ENCODE assay signal across 9 cellular contexts in the genomic region with DNA sequence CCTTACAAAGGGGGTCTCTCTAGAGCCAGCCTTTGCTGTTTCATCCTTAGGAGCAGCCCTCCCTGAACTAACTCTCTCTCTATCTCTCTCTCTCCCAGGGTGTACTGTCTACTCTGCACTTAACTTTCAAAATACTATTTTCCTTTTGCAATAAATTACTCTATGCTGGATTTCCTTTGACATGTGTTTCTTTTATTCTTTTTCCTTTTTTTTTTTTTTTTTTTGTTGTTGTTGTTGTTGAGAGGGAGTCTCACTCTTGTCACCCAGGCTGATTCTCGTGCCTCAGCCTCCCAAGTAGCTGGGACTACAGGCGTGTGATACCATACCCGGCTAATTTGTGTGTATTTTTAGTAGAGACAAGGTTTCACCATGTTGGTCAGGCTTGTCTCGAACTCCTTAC. TPM values are rescaled to one million over a fixed set of nuclear protein-coding genes. Genes with fewer than 3 reads are reported as not detected.
DNase-seq lines count a peak whose midpoint lies in the region; ATAC-seq and TF ChIP-seq lines count a peak whose summit lies in the region.
"Had no signal": no experiment of that assay in that cellular context is flagged by ENCODE, and none has a peak within 500 bp of the region (broad histone marks: within the 10 kb centered on the region; RNA-seq: fewer than 3 reads in every experiment).

No MANE protein-coding gene starts in this region.

- POLR2A ChIA-PET in AG04450 (lab: Yijun Ruan, JAX) = interaction anchor here (0.9 to 1.0 kb wide), 2 partner anchors 17 to 19 kb away, joined by 3 to 6 read pairs; no protein-coding TSS in a partner anchor
- POLR2A ChIA-PET in HEK293 (lab: Yijun Ruan, JAX) = interaction anchor here (0.7 to 1.2 kb wide), 12 partner anchors 8 to 1150 kb away, joined by 3 to 32 read pairs (median 4); a partner anchor contains a TSS

- H3K27ac ChIP-seq in AG04450 (ENCODE audit: low read depth, low read length) (peak overlapping the region; percentile 22), HEK293 (ENCODE audit: extremely low read depth, low read depth, low read length) (no peak overlapping the region)
- H3K27ac ChIP-seq: foreskin keratinocyte had no signal

- no peak for ATAC-seq in activated naive CD8-positive, alpha-beta T cell treated with anti-CD3 and anti-CD28 coated beads, Interleukin-2, amount 50 U/mL, for 24 hours
- ATAC-seq in GM21447 (IDR thresholded peaks at IDR 0.05; ENCODE audit: unreplicated experiment) = no peak

- H3K4me3 Mint-ChIP-seq in activated naive CD8-positive, alpha-beta T cell treated with anti-CD3 and anti-CD28 coated beads, Interleukin-2, amount 50 U/mL, for 24 hours = peak overlapping the region; percentile 88
- H3K4me3 Mint-ChIP-seq in mesothelial cell of epicardium = peak overlapping the region; percentile 96

- H3K9me3 Mint-ChIP-seq in activated naive CD8-positive, alpha-beta T cell treated with anti-CD3 and anti-CD28 coated beads, Interleukin-2, amount 50 U/mL, for 24 hours = no peaks in the 10 kb centered on the region
- H3K9me3 Mint-ChIP-seq in mesothelial cell of epicardium = no peaks in the 10 kb centered on the region

- H3K4me1 ChIP-seq in HEK293 (ENCODE audit: control insufficient read depth, insufficient read depth, low read length) = no peaks in the 10 kb centered on the region

- H3K27me3 Mint-ChIP-seq in activated naive CD8-positive, alpha-beta T cell treated with anti-CD3 and anti-CD28 coated beads, Interleukin-2, amount 50 U/mL, for 24 hours = no peaks in the 10 kb centered on the region
- no peaks in the 10 kb centered on the region for H3K27me3 Mint-ChIP-seq in mesothelial cell of epicardium (ENCODE audit: low read depth)

- DNase-seq in AG04450 (ENCODE audit: low read depth, low spot score) (no peak), mesothelial cell of epicardium (ENCODE audit: low spot score in 2 of 2, unreplicated experiment in 2 of 2) (no peak), foreskin melanocyte (no peak), GM19238 (ENCODE audit: insufficient read length, low spot score) (no peak), dermis blood vessel endothelial cell (no peak)
- DNase-seq in activated naive CD8-positive, alpha-beta T cell treated with anti-CD3 and anti-CD28 coated beads, Interleukin-2, amount 50 U/mL, for 24 hours = no peak

- H3K27me3 ChIP-seq in AG04450 (ENCODE audit: control insufficient read depth, insufficient read depth, low read length) = no peaks in the 10 kb centered on the region
- H3K27me3 ChIP-seq: foreskin keratinocyte had no signal

- peaks cover 7 to 21% of the 10 kb centered on the region in 2 experiments; a peak in 2 of 3 replicates for H3K36me3 ChIP-seq in HEK293 (ENCODE audit: control insufficient read depth in 2 of 2, insufficient read depth in 1 of 2, low read length in 2 of 2)

- H3K9me3 ChIP-seq in AG04450 (ENCODE audit: control insufficient read depth, insufficient read depth, low read length) = no peaks in the 10 kb centered on the region
- H3K9me3 ChIP-seq in HEK293 (ENCODE audit: control insufficient read depth, insufficient read depth, low read depth, low read length) = no peaks in the 10 kb centered on the region

- TF ChIP-seq CTCF in AG04450 (IDR thresholded peaks at IDR 0.05; ENCODE audit: low read depth, low read length) = no peak
- TF ChIP-seq CTCF in HEK293 (tag by site-specific recombination; IDR thresholded peaks at IDR 0.05) = no peak
- no peak for TF ChIP-seq CTCF in mesothelial cell of epicardium (IDR thresholded peaks at IDR 0.05; ENCODE audit: unreplicated experiment)

- H3K4me1 Mint-ChIP-seq in activated naive CD8-positive, alpha-beta T cell treated with anti-CD3 and anti-CD28 coated beads, Interleukin-2, amount 50 U/mL, for 24 hours = peaks cover 38% of the 10 kb centered on the region
- peaks cover 35% of the 10 kb centered on the region for H3K4me1 Mint-ChIP-seq in mesothelial cell of epicardium

- peak overlapping the region; percentile 91 for H3K27ac Mint-ChIP-seq in activated naive CD8-positive, alpha-beta T cell treated with anti-CD3 and anti-CD28 coated beads, Interleukin-2, amount 50 U/mL, for 24 hours
- peak overlapping the region; percentile 97 for H3K27ac Mint-ChIP-seq in mesothelial cell of epicardium

- peaks cover 8% of the 10 kb centered on the region for H3K36me3 Mint-ChIP-seq in activated naive CD8-positive, alpha-beta T cell treated with anti-CD3 and anti-CD28 coated beads, Interleukin-2, amount 50 U/mL, for 24 hours (ENCODE audit: low read depth)
- peaks cover 9% of the 10 kb centered on the region for H3K36me3 Mint-ChIP-seq in mesothelial cell of epicardium

- CTCF ChIA-PET in AG04450 (lab: Charles Lee) = interaction anchor here (0.8 to 2.3 kb wide), 13 partner anchors 12 to 169 kb away, joined by 3 to 13 read pairs (median 5); a partner anchor contains a TSS
- CTCF ChIA-PET in HEK293 (lab: Yijun Ruan, JAX) = interaction anchor here (0.7 to 1.2 kb wide), 11 partner anchors 9 to 201 kb away, joined by 3 to 8 read pairs (median 3); no protein-coding TSS in a partner anchor

- no peak overlapping the region for H3K4me3 ChIP-seq in AG04450 (ENCODE audit: low read depth, low read length)
- H3K4me3 ChIP-seq in HEK293 (ENCODE audit: low read depth, low read length) = no peak overlapping the region

TF ChIP-seq in HEK293, 187 proteins besides CTCF, POLR2A, EP300 and RAD21:
- TF ChIP-seq ZNF629 (tag by site-specific recombination; IDR thresholded peaks at IDR 0.05) (no peak), ZNF366 (tag by site-specific recombination; conservative IDR thresholded peaks at IDR 0.05) (0 out of 2 replicates have a peak, but pooled peaks have one; percentile 20), PRDM1 (tag by site-specific recombination; IDR thresholded peaks at IDR 0.05) (peak; percentile 36; the same call in 1 of the 2 replicates), ZNF335 (tag by site-specific recombination; conservative IDR thresholded peaks at IDR 0.05) (peak; percentile 1; the same call in 1 of the 2 replicates)

RNA-seq across cellular contexts. Expression of a gene that starts 1.5 kb away (rescaled TPM):
- polyA plus RNA-seq in AG04450 (2011; rRNA removed) = 35.3 and 37.0 TPM in 2 replicates
- 34.8 and 38.6 TPM in 2 replicates for polyA minus RNA-seq in AG04450 (2011; rRNA and poly(A)+ RNA removed)
- total RNA-seq in mesothelial cell of epicardium (78.6 to 85.9 TPM (median 81.1 TPM) in 3 replicates), dermis blood vessel endothelial cell (34.8 and 37.1 TPM in 2 replicates)

RNA-seq across cellular contexts. Expression of a gene that starts 5.8 kb away (rescaled TPM):
- 265 and 308 TPM in 2 replicates for polyA plus RNA-seq in AG04450 (2011; rRNA removed)
- polyA minus RNA-seq in AG04450 (2011; rRNA and poly(A)+ RNA removed) = 231 and 316 TPM in 2 replicates
- total RNA-seq in mesothelial cell of epicardium (96.4 to 103 TPM (median 97.7 TPM) in 3 replicates), dermis blood vessel endothelial cell (59.1 and 99.7 TPM in 2 replicates)

RNA-seq across cellular contexts. Expression of a gene that starts 18.2 kb away (rescaled TPM):
- polyA plus RNA-seq in AG04450 (2011; rRNA removed) = 39.5 and 44.2 TPM in 2 replicates
- polyA minus RNA-seq in AG04450 (2011; rRNA and poly(A)+ RNA removed) = 56.9 and 63.1 TPM in 2 replicates
- total RNA-seq in mesothelial cell of epicardium (170 to 172 TPM (median 171 TPM) in 3 replicates), dermis blood vessel endothelial cell (63.3 and 138 TPM in 2 replicates)

RNA-seq across cellular contexts. Expression of a gene that starts 18.5 kb away (rescaled TPM):
- 25.4 and 26.1 TPM in 2 replicates for polyA plus RNA-seq in AG04450 (2011; rRNA removed)
- polyA minus RNA-seq in AG04450 (2011; rRNA and poly(A)+ RNA removed) = 31.1 and 42.8 TPM in 2 replicates
- total RNA-seq in mesothelial cell of epicardium (23.5 to 26.8 TPM (median 25.6 TPM) in 3 replicates), dermis blood vessel endothelial cell (16.8 and 24.3 TPM in 2 replicates)

RNA-seq across cellular contexts. Expression of a gene that starts 33.4 kb away (rescaled TPM):
- 13.9 and 15.2 TPM in 2 replicates for polyA plus RNA-seq in AG04450 (2011; rRNA removed)
- polyA minus RNA-seq in AG04450 (2011; rRNA and poly(A)+ RNA removed) = 11.4 and 11.9 TPM in 2 replicates
- 17.0 to 17.6 TPM (median 17.4 TPM) in 3 replicates for total RNA-seq in mesothelial cell of epicardium
- total RNA-seq in dermis blood vessel endothelial cell = 9.9 and 11.2 TPM in 2 replicates
